ENCODE assay signal across 11 cellular contexts in the genomic region with DNA sequence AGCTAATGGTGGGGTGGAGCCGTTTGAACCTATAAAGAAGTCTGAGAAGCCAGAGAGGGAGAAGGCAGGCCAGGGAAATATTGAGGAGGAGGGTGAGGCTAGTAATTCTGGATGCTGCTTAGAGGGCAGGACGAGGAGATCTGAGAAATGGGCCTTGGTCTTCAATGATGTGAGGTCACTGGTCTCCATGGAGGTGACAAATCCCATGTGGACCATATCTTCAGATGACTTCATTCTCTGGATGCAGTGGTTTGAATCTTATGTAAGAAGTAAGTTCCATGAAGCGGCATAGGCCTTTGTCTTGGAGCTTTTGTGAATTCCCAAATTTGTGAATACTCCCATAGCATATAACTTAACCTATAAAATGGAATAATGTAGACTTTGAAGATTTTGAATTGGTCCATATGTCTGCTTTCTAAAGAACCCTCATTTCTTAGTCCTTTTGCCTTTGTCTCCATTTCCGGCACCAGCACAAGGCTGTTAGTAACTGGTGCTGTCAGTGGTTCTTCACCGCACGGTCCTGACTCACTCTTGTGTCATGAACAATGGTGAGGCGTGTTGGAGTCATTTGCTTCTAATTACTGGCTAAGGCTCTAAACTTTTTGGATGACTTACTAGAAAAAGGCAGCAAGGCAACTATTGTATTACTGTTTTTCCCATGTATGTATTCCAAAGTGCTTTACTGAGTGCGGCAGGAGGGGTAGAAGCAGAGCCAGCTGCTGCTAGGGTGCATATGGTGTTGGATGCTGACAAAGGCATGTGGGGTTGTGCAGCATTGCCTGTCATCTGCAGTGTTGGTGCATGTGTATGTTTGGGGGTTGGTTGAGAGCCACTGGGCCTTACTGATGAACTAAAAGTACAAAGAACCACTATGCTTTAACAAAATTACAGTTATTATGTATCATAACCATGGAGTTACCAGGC. TPM values are rescaled to one million over a fixed set of nuclear protein-coding genes. Genes with fewer than 3 reads are reported as not detected.
A peak's percentile ranks its signal among the peaks of the same experiment; 100 is the strongest.
DNase-seq lines count a peak whose midpoint lies in the region; ATAC-seq, FAIRE-seq and TF ChIP-seq lines count a peak whose summit lies in the region.
"Had no signal": no experiment of that assay in that cellular context is flagged by ENCODE, and none has a peak within 500 bp of the region (broad histone marks: within the 10 kb centered on the region; RNA-seq: fewer than 3 reads in every experiment).

No MANE protein-coding gene starts in this region.

- FAIRE-seq in astrocyte (lab: Jason Lieb, UNC) = peak; percentile 99
- FAIRE-seq: GM12878 had no signal

- intact Hi-C loops in activated naive CD4-positive, alpha-beta T cell treated with anti-CD3 and anti-CD28 coated beads for 36 hours (cut with micrococcal nuclease) = no loop called here
- intact Hi-C loops in left ventricle myocardium superior (cut with micrococcal nuclease) (no loop called here), vagina (cut with DNase I) (no loop called here), natural killer cell (cut with micrococcal nuclease) (no loop called here)

- no peak for TF ChIP-seq CTCF in astrocyte (IDR thresholded peaks at IDR 0.05; ENCODE audit: insufficient read depth, low read depth, low read length)
- TF ChIP-seq CTCF in vagina (IDR thresholded peaks at IDR 0.05) = no peak
- TF ChIP-seq CTCF in GM20000 (IDR thresholded peaks at IDR 0.05; ENCODE audit: extremely low read depth, missing control alignments) = no peak
- no peak for TF ChIP-seq CTCF in natural killer cell (IDR thresholded peaks at IDR 0.05)

- no peaks in the 10 kb centered on the region for H3K27me3 ChIP-seq in astrocyte (ENCODE audit: insufficient read depth, low read length)
- no peaks in the 10 kb centered on the region for H3K27me3 ChIP-seq in vagina
- H3K27me3 ChIP-seq: BLaER1 had no signal

- H3K27me3 Mint-ChIP-seq in activated naive CD4-positive, alpha-beta T cell treated with anti-CD3 and anti-CD28 coated beads for 36 hours (ENCODE audit: low read depth) = no peaks in the 10 kb centered on the region
- H3K27me3 Mint-ChIP-seq in astrocyte (ENCODE audit: low read depth, unreplicated experiment) (no peaks in the 10 kb centered on the region), natural killer cell (ENCODE audit: low read depth in 2 of 2) (peaks cover 0 to 3% of the 10 kb centered on the region in 2 donors)
- H3K27me3 Mint-ChIP-seq: activated CD8-positive, alpha-beta T cell treated with anti-CD3 and anti-CD28 coated beads for 36 hours had no signal

- H3K4me2 ChIP-seq in astrocyte (ENCODE audit: low read length) = peak overlapping the region; percentile 64
- H3K4me2 ChIP-seq: BLaER1 had no signal

- H3K79me2 ChIP-seq in astrocyte (ENCODE audit: insufficient read depth, low read length) = no peaks in the 10 kb centered on the region

- H3K27ac Mint-ChIP-seq in activated naive CD4-positive, alpha-beta T cell treated with anti-CD3 and anti-CD28 coated beads for 36 hours = no peak overlapping the region
- H3K27ac Mint-ChIP-seq in astrocyte (ENCODE audit: unreplicated experiment) = peak overlapping the region; percentile 77
- H3K27ac Mint-ChIP-seq in natural killer cell = no peak overlapping the region
- H3K27ac Mint-ChIP-seq: activated CD8-positive, alpha-beta T cell treated with anti-CD3 and anti-CD28 coated beads for 36 hours had no signal

- H3K36me3 Mint-ChIP-seq in activated naive CD4-positive, alpha-beta T cell treated with anti-CD3 and anti-CD28 coated beads for 36 hours (ENCODE audit: low read depth) = no peaks in the 10 kb centered on the region
- H3K36me3 Mint-ChIP-seq in astrocyte (ENCODE audit: low read depth, unreplicated experiment) (peaks cover 7% of the 10 kb centered on the region), natural killer cell (no peaks in the 10 kb centered on the region)

- H3K4me1 ChIP-seq in astrocyte (ENCODE audit: insufficient read depth, low read length) (peaks cover 16% of the 10 kb centered on the region), vagina (peaks cover 29% of the 10 kb centered on the region)
- H3K4me1 ChIP-seq: BLaER1 had no signal

- H3K9ac ChIP-seq in astrocyte (ENCODE audit: low read length) = peak overlapping the region; percentile 57
- H3K9ac ChIP-seq: BLaER1 had no signal

- CTCF ChIA-PET in activated naive CD4-positive, alpha-beta T cell treated with anti-CD3 and anti-CD28 coated beads for 36 hours (lab: Charles Lee) = interaction anchor here (0.8 kb wide), 1 partner anchor 41 kb away, joined by 3 read pairs; no protein-coding TSS in a partner anchor

- no peak overlapping the region for H3K4me3 Mint-ChIP-seq in activated naive CD4-positive, alpha-beta T cell treated with anti-CD3 and anti-CD28 coated beads for 36 hours
- H3K4me3 Mint-ChIP-seq in astrocyte (ENCODE audit: unreplicated experiment) = no peak overlapping the region
- H3K4me3 Mint-ChIP-seq in natural killer cell = no peak overlapping the region
- H3K4me3 Mint-ChIP-seq: activated CD8-positive, alpha-beta T cell treated with anti-CD3 and anti-CD28 coated beads for 36 hours had no signal

- H3K27ac ChIP-seq in astrocyte (ENCODE audit: low read depth, low read length) (peak overlapping the region; percentile 71), vagina (peak overlapping the region; percentile 59)
- H3K27ac ChIP-seq: BLaER1 had no signal

- no peaks in the 10 kb centered on the region for H3K9me3 Mint-ChIP-seq in activated naive CD4-positive, alpha-beta T cell treated with anti-CD3 and anti-CD28 coated beads for 36 hours
- H3K9me3 Mint-ChIP-seq in astrocyte (ENCODE audit: unreplicated experiment) (no peaks in the 10 kb centered on the region), natural killer cell (no peaks in the 10 kb centered on the region)
- H3K9me3 Mint-ChIP-seq: activated CD8-positive, alpha-beta T cell treated with anti-CD3 and anti-CD28 coated beads for 36 hours had no signal

- no peak for TF ChIP-seq POLR2A in vagina (IDR thresholded peaks at IDR 0.05)

- H2AFZ ChIP-seq in astrocyte (ENCODE audit: low read depth, low read length) = peak overlapping the region; percentile 3

- H3K4me1 Mint-ChIP-seq in activated naive CD4-positive, alpha-beta T cell treated with anti-CD3 and anti-CD28 coated beads for 36 hours (ENCODE audit: low read depth) = no peaks in the 10 kb centered on the region
- H3K4me1 Mint-ChIP-seq in astrocyte (ENCODE audit: low read depth, unreplicated experiment) (peaks cover 22% of the 10 kb centered on the region), natural killer cell (no peaks in the 10 kb centered on the region)

- H3K4me3 ChIP-seq in astrocyte (ENCODE audit: insufficient read depth, low read depth, low read length) = no peak overlapping the region
- no peak overlapping the region for H3K4me3 ChIP-seq in vagina
- H3K4me3 ChIP-seq: BLaER1, GM12878 had no signal

- H3K9me3 ChIP-seq in astrocyte (ENCODE audit: insufficient read depth, low read depth, low read length) (no peaks in the 10 kb centered on the region), vagina (no peaks in the 10 kb centered on the region)
- H3K9me3 ChIP-seq: BLaER1 had no signal

- peak; percentile 7 for DNase-seq in activated naive CD4-positive, alpha-beta T cell treated with anti-CD3 and anti-CD28 coated beads for 36 hours
- no peak for DNase-seq in activated naive CD4-positive, alpha-beta T cell treated with anti-CD3 and anti-CD28 coated beads, Interleukin-2, amount 50 U/mL, for 16 hours
- DNase-seq in astrocyte (ENCODE audit: low read depth) (peak; percentile 98), left ventricle myocardium superior (no peak), vagina (ENCODE audit: extremely low spot score in 2 of 2) (no peak), GM20000 (ENCODE audit: low spot score) (no peak), natural killer cell (no peak)
- DNase-seq: activated CD8-positive, alpha-beta T cell treated with anti-CD3 and anti-CD28 coated beads for 36 hours had no signal

- peaks cover 4% of the 10 kb centered on the region for H4K20me1 ChIP-seq in astrocyte (ENCODE audit: insufficient read depth, low read length)
- H4K20me1 ChIP-seq: BLaER1 had no signal

- H3K36me3 ChIP-seq in astrocyte (ENCODE audit: insufficient read depth, low read length) (no peaks in the 10 kb centered on the region), vagina (no peaks in the 10 kb centered on the region)
- H3K36me3 ChIP-seq: BLaER1 had no signal

- ATAC-seq in left ventricle myocardium superior (peak; percentile 34), natural killer cell (no peak), HG02981 (IDR thresholded peaks at IDR 0.05; ENCODE audit: unreplicated experiment) (no peak)
- ATAC-seq: activated CD8-positive, alpha-beta T cell treated with anti-CD3 and anti-CD28 coated beads for 36 hours; GM12878 had no signal

RNA-seq across cellular contexts. Expression of gene TLN2, which starts 54.0 kb away (rescaled TPM):
- 1 to 10 TPM; 2.3 to 2.5 TPM for total RNA-seq in activated naive CD4-positive, alpha-beta T cell treated with anti-CD3 and anti-CD28 coated beads for 36 hours
- total RNA-seq in astrocyte (31.4 and 32.1 TPM in 2 replicates), left ventricle myocardium superior (51.4 TPM), vagina (48.9 TPM), natural killer cell (1 to 10 TPM in 2 of 3 donors, under 1 TPM in 1; 0.70 to 2.4 (median 1.2) TPM)

Comparison
In these comparisons a context has a peak if more than half of its experiments do, and no peak if none do; other contexts are left out.
1. DNase-seq: peak in activated naive CD4-positive, alpha-beta T cell treated with anti-CD3 and anti-CD28 coated beads for 36 hours (single experiment) and astrocyte (single experiment); none in activated naive CD4-positive, alpha-beta T cell treated with anti-CD3 and anti-CD28 coated beads, Interleukin-2, amount 50 U/mL, for 16 hours (single experiment), left ventricle myocardium superior (single experiment), vagina (0 of 2), GM20000 (single experiment) and natural killer cell (single experiment).